Comparison of ENCODE assay signal across 16 cellular contexts in the genomic region with DNA sequence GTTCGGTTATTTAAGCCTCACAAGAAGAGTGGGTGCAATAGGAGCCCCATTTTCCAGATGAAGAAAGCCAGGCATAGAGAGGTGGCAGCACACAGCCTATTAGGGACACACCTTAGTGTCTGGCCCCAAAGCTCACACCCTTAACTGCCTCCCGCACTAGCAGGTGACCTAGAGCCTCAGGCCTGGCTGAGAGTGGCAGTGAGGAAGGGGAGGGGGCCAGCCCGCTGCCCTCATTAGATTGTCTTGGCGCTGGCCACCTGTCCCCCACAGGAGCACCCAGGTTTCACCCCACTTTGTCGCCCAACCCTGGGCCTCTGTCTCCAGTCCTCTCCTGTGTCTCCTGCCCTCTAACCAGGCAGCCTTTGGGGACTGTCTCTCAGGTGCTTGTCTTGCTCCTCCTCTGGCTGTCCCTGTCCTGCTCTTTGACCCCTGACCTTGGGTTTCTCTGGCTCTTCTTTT. TPM values are rescaled to one million over a fixed set of nuclear protein-coding genes. Genes with fewer than 3 reads are reported as not detected.
DNase-seq lines count a peak whose midpoint lies in the region; ATAC-seq and TF ChIP-seq lines count a peak whose summit lies in the region.
"Had no signal": no experiment of that assay in that cellular context is flagged by ENCODE, and none has a peak within 500 bp of the region (broad histone marks: within the 10 kb centered on the region; RNA-seq: fewer than 3 reads in every experiment).

No MANE protein-coding gene starts in this region.

- H3K4me3 ChIP-seq in RWPE2 (ENCODE audit: severe bottlenecking), result no peak overlapping the region
- no peak overlapping the region for H3K4me3 ChIP-seq in hepatocyte
- H3K4me3 ChIP-seq in gastrocnemius medialis, result no peak overlapping the region
- H3K4me3 ChIP-seq: coronary artery, sigmoid colon had no signal

- no peak for DNase-seq in activated naive CD4-positive, alpha-beta T cell treated with anti-CD3 and anti-CD28 coated beads, Interleukin-2, amount 50 U/mL, for 72 hours (ENCODE audit: low spot score in 2 of 2)
- no peak for DNase-seq in activated naive CD4-positive, alpha-beta T cell treated with anti-CD3 and anti-CD28 coated beads, Interleukin-2, amount 50 U/mL, for 16 hours
- peak; percentile 57 for DNase-seq in RWPE2 (ENCODE audit: low spot score)
- DNase-seq in hepatocyte (ENCODE audit: low spot score), result no peak
- no peak for DNase-seq in gastrocnemius medialis
- no peak for DNase-seq in DMS53 treated with DMSO at 0.1 percent for 48 hours (lab: John Stamatoyannopoulos, UW; ENCODE audit: unreplicated experiment)
- DNase-seq in activated T-helper 2 cell treated with anti-CD3 and anti-CD28 coated beads, Interferon-gamma antibody, Interleukin-2, Interleukin-4, amounts not matched to agents 10 μg/mL and 5 μg/mL and 100 μg/mL, durations not matched to agents 14 hours and 24 hours and 36 hours (ENCODE audit: low spot score), result no peak
- DNase-seq in A172 (ENCODE audit: low spot score), result no peak
- DNase-seq: foreskin keratinocyte, GF-D8, NCI-H2171 treated with DMSO at 0.1 percent for 48 hours, T-helper 17 cell had no signal

- intact Hi-C loops in gastrocnemius medialis (cut with DNase I; ENCODE audit: low total_unique reads), result no loop called here
- intact Hi-C loops in activated T-helper 2 cell treated with anti-CD3 and anti-CD28 coated beads, Interferon-gamma antibody, Interleukin-2, Interleukin-4, amounts not matched to agents 10 μg/mL and 5 μg/mL and 100 μg/mL, durations not matched to agents 14 hours and 24 hours and 36 hours (cut with micrococcal nuclease), result no loop called here

- no peaks in the 10 kb centered on the region for H3K9me3 ChIP-seq in RWPE2 (ENCODE audit: severe bottlenecking)
- no peaks in the 10 kb centered on the region for H3K9me3 ChIP-seq in hepatocyte (ENCODE audit: low read depth)
- H3K9me3 ChIP-seq in gastrocnemius medialis, result no peaks in the 10 kb centered on the region
- H3K9me3 ChIP-seq: sigmoid colon had no signal

- no peaks in the 10 kb centered on the region for H3K9me2 ChIP-seq in hepatocyte (replicated peaks; ENCODE audit: insufficient read depth)

- H3K27ac ChIP-seq in RWPE2 (ENCODE audit: poor library complexity, severe bottlenecking) (no peak overlapping the region), hepatocyte (peak overlapping the region; percentile 33), gastrocnemius medialis (peak overlapping the region; percentile 45 to 69 (median 63))
- H3K27ac ChIP-seq: foreskin keratinocyte, VCaP had no signal

- in situ Hi-C loops in gastrocnemius medialis (cut with MboI; ENCODE audit: low sequenced_read_pairs in 4 of 4), result no loop called here

- peak overlapping the region; percentile 5 to 70 for H3K27ac Mint-ChIP-seq in activated naive CD4-positive, alpha-beta T cell treated with anti-CD3 and anti-CD28 coated beads, Interleukin-2, amount 50 U/mL, for 72 hours
- H3K27ac Mint-ChIP-seq in activated T-helper 2 cell treated with anti-CD3 and anti-CD28 coated beads, Interferon-gamma antibody, Interleukin-2, Interleukin-4, amounts not matched to agents 10 μg/mL and 5 μg/mL and 100 μg/mL, durations not matched to agents 14 hours and 24 hours and 36 hours, result no peak overlapping the region
- H3K27ac Mint-ChIP-seq: stimulated activated naive CD8-positive, alpha-beta T cell treated with anti-CD3 and anti-CD28 coated beads, Interleukin-15, Interleukin-2, amounts not matched to agents 100 ng/mL and 50 ng/mL, for 24 hours had no signal

- no peak overlapping the region for H2AFZ ChIP-seq in hepatocyte

- H3K4me1 ChIP-seq in RWPE2 (ENCODE audit: insufficient read depth, poor library complexity, severe bottlenecking) (peaks cover 6% of the 10 kb centered on the region), hepatocyte (ENCODE audit: insufficient read depth) (peaks cover 32% of the 10 kb centered on the region), gastrocnemius medialis (peaks cover 36% of the 10 kb centered on the region in 2 donors)

- no peak for ATAC-seq in activated naive CD4-positive, alpha-beta T cell treated with anti-CD3 and anti-CD28 coated beads, Interleukin-2, amount 50 U/mL, for 72 hours
- no peak for ATAC-seq in RWPE2 (ENCODE audit: low read depth)
- ATAC-seq in gastrocnemius medialis, result no peak
- ATAC-seq: T-helper 17 cell had no signal

- H3K4me1 Mint-ChIP-seq in activated T-helper 2 cell treated with anti-CD3 and anti-CD28 coated beads, Interferon-gamma antibody, Interleukin-2, Interleukin-4, amounts not matched to agents 10 μg/mL and 5 μg/mL and 100 μg/mL, durations not matched to agents 14 hours and 24 hours and 36 hours (ENCODE audit: low read depth), result no peaks in the 10 kb centered on the region

- H3K79me2 ChIP-seq in hepatocyte, result no peaks in the 10 kb centered on the region

- no peak for TF ChIP-seq CTCF in RWPE2 (IDR thresholded peaks at IDR 0.05; ENCODE audit: poor library complexity, severe bottlenecking)
- TF ChIP-seq CTCF in hepatocyte (IDR thresholded peaks at IDR 0.05; ENCODE audit: poor library complexity), result no peak
- no peak for TF ChIP-seq CTCF in gastrocnemius medialis (IDR thresholded peaks at IDR 0.05 in 4 of 5, conservative IDR thresholded peaks at IDR 0.05 in 1 of 5)

- no peak overlapping the region for H3K4me3 Mint-ChIP-seq in activated T-helper 2 cell treated with anti-CD3 and anti-CD28 coated beads, Interferon-gamma antibody, Interleukin-2, Interleukin-4, amounts not matched to agents 10 μg/mL and 5 μg/mL and 100 μg/mL, durations not matched to agents 14 hours and 24 hours and 36 hours (ENCODE audit: low read depth)
- H3K4me3 Mint-ChIP-seq: stimulated activated naive CD8-positive, alpha-beta T cell treated with anti-CD3 and anti-CD28 coated beads, Interleukin-15, Interleukin-2, amounts not matched to agents 100 ng/mL and 50 ng/mL, for 24 hours; T-helper 17 cell had no signal

- no peak overlapping the region for H3K4me2 ChIP-seq in hepatocyte

- 85% methylated on average over 5 of the region's 5 CpGs for WGBS in hepatocyte (ENCODE audit: low lambda C conversion rate, missing lambda C conversion rate)

- no peak for TF ChIP-seq POLR2A in gastrocnemius medialis (IDR thresholded peaks at IDR 0.05)

- peaks cover 2% of the 10 kb centered on the region for H3K27me3 Mint-ChIP-seq in activated T-helper 2 cell treated with anti-CD3 and anti-CD28 coated beads, Interferon-gamma antibody, Interleukin-2, Interleukin-4, amounts not matched to agents 10 μg/mL and 5 μg/mL and 100 μg/mL, durations not matched to agents 14 hours and 24 hours and 36 hours (ENCODE audit: low read depth)
- H3K27me3 Mint-ChIP-seq: stimulated activated naive CD8-positive, alpha-beta T cell treated with anti-CD3 and anti-CD28 coated beads, Interleukin-15, Interleukin-2, amounts not matched to agents 100 ng/mL and 50 ng/mL, for 24 hours; T-helper 17 cell had no signal

- no peaks in the 10 kb centered on the region for H3K36me3 Mint-ChIP-seq in activated naive CD4-positive, alpha-beta T cell treated with anti-CD3 and anti-CD28 coated beads, Interleukin-2, amount 50 U/mL, for 72 hours
- H3K36me3 Mint-ChIP-seq in activated T-helper 2 cell treated with anti-CD3 and anti-CD28 coated beads, Interferon-gamma antibody, Interleukin-2, Interleukin-4, amounts not matched to agents 10 μg/mL and 5 μg/mL and 100 μg/mL, durations not matched to agents 14 hours and 24 hours and 36 hours (ENCODE audit: low read depth), result no peaks in the 10 kb centered on the region

- H3K36me3 ChIP-seq in RWPE2 (ENCODE audit: low read depth) (no peaks in the 10 kb centered on the region), hepatocyte (replicated peaks; ENCODE audit: insufficient read depth, low read depth) (no peaks in the 10 kb centered on the region), gastrocnemius medialis (no peaks in the 10 kb centered on the region)
- H3K36me3 ChIP-seq: sigmoid colon had no signal

- H3K27me3 ChIP-seq in RWPE2 (ENCODE audit: insufficient read depth, poor library complexity, severe bottlenecking), result no peaks in the 10 kb centered on the region
- no peaks in the 10 kb centered on the region for H3K27me3 ChIP-seq in hepatocyte
- no peaks in the 10 kb centered on the region for H3K27me3 ChIP-seq in gastrocnemius medialis
- H3K27me3 ChIP-seq: foreskin keratinocyte, sigmoid colon had no signal

- H4K20me1 ChIP-seq in hepatocyte (ENCODE audit: insufficient read depth, poor library complexity, severe bottlenecking), result no peaks in the 10 kb centered on the region

- no peaks in the 10 kb centered on the region for H3K9me3 Mint-ChIP-seq in activated naive CD4-positive, alpha-beta T cell treated with anti-CD3 and anti-CD28 coated beads, Interleukin-2, amount 50 U/mL, for 72 hours
- no peaks in the 10 kb centered on the region for H3K9me3 Mint-ChIP-seq in activated T-helper 2 cell treated with anti-CD3 and anti-CD28 coated beads, Interferon-gamma antibody, Interleukin-2, Interleukin-4, amounts not matched to agents 10 μg/mL and 5 μg/mL and 100 μg/mL, durations not matched to agents 14 hours and 24 hours and 36 hours
- H3K9me3 Mint-ChIP-seq: stimulated activated naive CD8-positive, alpha-beta T cell treated with anti-CD3 and anti-CD28 coated beads, Interleukin-15, Interleukin-2, amounts not matched to agents 100 ng/mL and 50 ng/mL, for 24 hours had no signal

RNA-seq across cellular contexts. Expression of gene PGF, which starts 18.5 kb away (rescaled TPM):
- under 1 TPM in 1 of 2 donors, not detected in 1; 0.46 TPM for total RNA-seq in activated naive CD4-positive, alpha-beta T cell treated with anti-CD3 and anti-CD28 coated beads, Interleukin-2, amount 50 U/mL, for 72 hours
- total RNA-seq in hepatocyte (25.0 and 25.2 TPM in 2 replicates), gastrocnemius medialis (1 to 10 TPM; 2.2 to 7.8 (median 3.8) TPM)
- polyA plus RNA-seq in hepatocyte, result 31.0 and 33.0 TPM in 2 replicates
- 0.34 and 0.39 TPM in 2 replicates for total RNA-seq in activated T-helper 2 cell treated with anti-CD3 and anti-CD28 coated beads, Interferon-gamma antibody, Interleukin-2, Interleukin-4, amounts not matched to agents 10 μg/mL and 5 μg/mL and 100 μg/mL, durations not matched to agents 14 hours and 24 hours and 36 hours
- total RNA-seq in A172 (2014; rRNA removed; shearing (Covaris generic)), result 2.2 and 8.8 TPM in 2 replicates
- total RNA-seq: T-helper 17 cell had no signal

RNA-seq across cellular contexts. Expression of gene EIF2B2, which starts 28.8 kb away (rescaled TPM):
- total RNA-seq in activated naive CD4-positive, alpha-beta T cell treated with anti-CD3 and anti-CD28 coated beads, Interleukin-2, amount 50 U/mL, for 72 hours, result 10 to 100 TPM; 40.1 to 63.7 TPM
- 35.7 and 45.2 TPM in 2 replicates for total RNA-seq in hepatocyte
- 75.6 and 93.2 TPM in 2 replicates for polyA plus RNA-seq in hepatocyte
- 10 to 100 TPM; 42.7 to 79.0 (median 69.9) TPM for total RNA-seq in gastrocnemius medialis
- 46.4 and 50.4 TPM in 2 replicates for total RNA-seq in activated T-helper 2 cell treated with anti-CD3 and anti-CD28 coated beads, Interferon-gamma antibody, Interleukin-2, Interleukin-4, amounts not matched to agents 10 μg/mL and 5 μg/mL and 100 μg/mL, durations not matched to agents 14 hours and 24 hours and 36 hours
- total RNA-seq in A172 (2014; rRNA removed; shearing (Covaris generic)), result 43.5 and 63.3 TPM in 2 replicates

RNA-seq across cellular contexts. Expression of gene RPS6KL1, which starts 50.9 kb away (rescaled TPM):
- 1 to 10 TPM; 1.1 to 4.8 TPM for total RNA-seq in activated naive CD4-positive, alpha-beta T cell treated with anti-CD3 and anti-CD28 coated beads, Interleukin-2, amount 50 U/mL, for 72 hours
- total RNA-seq in hepatocyte (0.57 and 1.2 TPM in 2 replicates), gastrocnemius medialis (10 to 100 TPM; 11.7 to 34.4 (median 18.7) TPM)
- polyA plus RNA-seq in hepatocyte, result 0.18 and 1.5 TPM in 2 replicates
- total RNA-seq in activated T-helper 2 cell treated with anti-CD3 and anti-CD28 coated beads, Interferon-gamma antibody, Interleukin-2, Interleukin-4, amounts not matched to agents 10 μg/mL and 5 μg/mL and 100 μg/mL, durations not matched to agents 14 hours and 24 hours and 36 hours, result 10.8 and 12.0 TPM in 2 replicates
- total RNA-seq in A172 (2014; rRNA removed; shearing (Covaris generic)), result not detected in 2 replicates
